ENCODE assay signal across 8 cellular contexts in genomic region chr1:244049142-244049968, GRCh38. TPM values are rescaled to one million over a fixed set of nuclear protein-coding genes. Genes with fewer than 3 reads are reported as not detected.
A peak's percentile ranks its signal among the peaks of the same experiment; 100 is the strongest.
DNase-seq lines count a peak whose midpoint lies in the region; ATAC-seq, FAIRE-seq and TF ChIP-seq lines count a peak whose summit lies in the region.

No MANE protein-coding gene starts in this region.

- H3K27me3 ChIP-seq in BLaER1 (no peaks in the 10 kb centered on the region), astrocyte (ENCODE audit: insufficient read depth, low read length) (no peaks in the 10 kb centered on the region), iPS-15b (ENCODE audit: control insufficient read depth, insufficient read depth, low read length) (no peaks in the 10 kb centered on the region), small intestine (ENCODE audit: control insufficient read depth in 2 of 2, insufficient read depth in 2 of 2, low read length in 2 of 2) (no peaks in the 10 kb centered on the region)

- H3K9ac ChIP-seq in BLaER1 (peak overlapping the region; percentile 89), astrocyte (ENCODE audit: low read length) (peak overlapping the region; percentile 88), iPS-15b (ENCODE audit: low read depth, low read length) (no peak overlapping the region)

- H3K4me2 ChIP-seq in BLaER1 (peak overlapping the region; percentile 93), astrocyte (ENCODE audit: low read length) (peak overlapping the region; percentile 99)

- no peak overlapping the region for H3K4me3 Mint-ChIP-seq in astrocyte (ENCODE audit: unreplicated experiment)

- 0 to 1% (median 1%) methylated on average over 29 to 75 of the region's 75 CpGs for WGBS in small intestine, 3 donors

- H3K4me3 ChIP-seq in BLaER1: peak overlapping the region; percentile 78
- H3K4me3 ChIP-seq in HFF-Myc (replicated peaks; ENCODE audit: low read depth, low read length): peak overlapping the region; percentile 74
- peak overlapping the region; percentile 74 for H3K4me3 ChIP-seq in astrocyte (ENCODE audit: insufficient read depth, low read depth, low read length)
- peak overlapping the region; percentile 69 for H3K4me3 ChIP-seq in iPS-15b (ENCODE audit: low read depth, low read length)
- H3K4me3 ChIP-seq in small intestine (ENCODE audit: low read depth in 1 of 2, low read length in 2 of 2): peak overlapping the region; percentile 89 to 97

- ATAC-seq in HG02852 (IDR thresholded peaks at IDR 0.05; ENCODE audit: unreplicated experiment) (no peak), HG03565 (IDR thresholded peaks at IDR 0.05; ENCODE audit: unreplicated experiment) (no peak)

- H3K9me3 ChIP-seq in BLaER1 (no peaks in the 10 kb centered on the region), astrocyte (ENCODE audit: insufficient read depth, low read depth, low read length) (no peaks in the 10 kb centered on the region), iPS-15b (ENCODE audit: control insufficient read depth, insufficient read depth, low read length) (no peaks in the 10 kb centered on the region), small intestine (ENCODE audit: control insufficient read depth, low read depth) (no peaks in the 10 kb centered on the region)

- no peaks in the 10 kb centered on the region for H3K9me3 Mint-ChIP-seq in astrocyte (ENCODE audit: unreplicated experiment)

- peaks cover 50% of the 10 kb centered on the region for H3K79me2 ChIP-seq in astrocyte (ENCODE audit: insufficient read depth, low read length)

- no peaks in the 10 kb centered on the region for H3K36me3 Mint-ChIP-seq in astrocyte (ENCODE audit: low read depth, unreplicated experiment)

- no peak for TF ChIP-seq CTCF in HFF-Myc (IDR thresholded peaks at IDR 0.05; ENCODE audit: low read depth, low read length, missing control alignments)
- no peak for TF ChIP-seq CTCF in astrocyte (IDR thresholded peaks at IDR 0.05; ENCODE audit: insufficient read depth, low read depth, low read length)

- H3K36me3 ChIP-seq in BLaER1 (peaks cover 11% of the 10 kb centered on the region), astrocyte (ENCODE audit: insufficient read depth, low read length) (peaks cover 5% of the 10 kb centered on the region), iPS-15b (ENCODE audit: control insufficient read depth, insufficient read depth, low read length) (peaks cover 2% of the 10 kb centered on the region), small intestine (ENCODE audit: control insufficient read depth in 2 of 2, insufficient read depth in 2 of 2, low read length in 2 of 2) (peaks cover 3 to 5% of the 10 kb centered on the region in 2 donors)

- DNase-seq in HFF-Myc (ENCODE audit: extremely low read depth, low read depth): no peak
- DNase-seq in SKM-1 (lab: John Stamatoyannopoulos, UW; ENCODE audit: unreplicated experiment): peak; percentile 53
- DNase-seq in astrocyte (ENCODE audit: low read depth): no peak
- DNase-seq in small intestine: peak; percentile 53

- peak overlapping the region; percentile 96 for H3K27ac Mint-ChIP-seq in astrocyte (ENCODE audit: unreplicated experiment)

- peaks cover 2% of the 10 kb centered on the region for H3K27me3 Mint-ChIP-seq in astrocyte (ENCODE audit: low read depth, unreplicated experiment)

- peaks cover 14% of the 10 kb centered on the region for H3K4me1 Mint-ChIP-seq in astrocyte (ENCODE audit: low read depth, unreplicated experiment)

- H3K27ac ChIP-seq in BLaER1: peak overlapping the region; percentile 94
- H3K27ac ChIP-seq in astrocyte (ENCODE audit: low read depth, low read length): peak overlapping the region; percentile 51
- H3K27ac ChIP-seq in small intestine (ENCODE audit: low read depth in 1 of 2, low read length in 1 of 2): peak overlapping the region; percentile 56 to 87

- H2AFZ ChIP-seq in astrocyte (ENCODE audit: low read depth, low read length): no peak overlapping the region

- FAIRE-seq in astrocyte (lab: Jason Lieb, UNC) (no peak), small intestine (lab: Jason Lieb, UNC) (no peak)

- peaks cover 53% of the 10 kb centered on the region for H3K4me1 ChIP-seq in BLaER1
- H3K4me1 ChIP-seq in astrocyte (ENCODE audit: insufficient read depth, low read length): peaks cover 34% of the 10 kb centered on the region
- peaks cover 18% of the 10 kb centered on the region for H3K4me1 ChIP-seq in iPS-15b (ENCODE audit: control insufficient read depth, insufficient read depth, low read length)
- peaks cover 0 to 2% of the 10 kb centered on the region in 2 donors for H3K4me1 ChIP-seq in small intestine (ENCODE audit: control insufficient read depth in 2 of 2, insufficient read depth in 1 of 2, low read depth in 1 of 2, low read length in 1 of 2)

- H4K20me1 ChIP-seq in BLaER1: peaks cover 48% of the 10 kb centered on the region
- peaks cover 49% of the 10 kb centered on the region for H4K20me1 ChIP-seq in astrocyte (ENCODE audit: insufficient read depth, low read length)

RNA-seq across cellular contexts. Expression of gene ZBTB18, which starts 1.7 kb away (rescaled TPM):
- total RNA-seq in astrocyte: 15.5 and 19.2 TPM in 2 replicates
- polyA plus RNA-seq in small intestine: 10 to 100 TPM in 2 of 3 donors, 1 to 10 TPM in 1; 6.2 to 15.4 (median 10.1) TPM

Comparison
In these comparisons a context has a peak if more than half of its experiments do, and no peak if none do; other contexts are left out.
1. DNase-seq: peak in SKM-1 (single experiment) and small intestine (single experiment); none in HFF-Myc (single experiment) and astrocyte (single experiment).
2. Peak in every context shown above with its lines, with median percentiles within 50 percentile points of each other: H3K27ac ChIP-seq and H3K4me3 ChIP-seq.